1 cellular context compared by ENCODE assay signal in the genomic region with DNA sequence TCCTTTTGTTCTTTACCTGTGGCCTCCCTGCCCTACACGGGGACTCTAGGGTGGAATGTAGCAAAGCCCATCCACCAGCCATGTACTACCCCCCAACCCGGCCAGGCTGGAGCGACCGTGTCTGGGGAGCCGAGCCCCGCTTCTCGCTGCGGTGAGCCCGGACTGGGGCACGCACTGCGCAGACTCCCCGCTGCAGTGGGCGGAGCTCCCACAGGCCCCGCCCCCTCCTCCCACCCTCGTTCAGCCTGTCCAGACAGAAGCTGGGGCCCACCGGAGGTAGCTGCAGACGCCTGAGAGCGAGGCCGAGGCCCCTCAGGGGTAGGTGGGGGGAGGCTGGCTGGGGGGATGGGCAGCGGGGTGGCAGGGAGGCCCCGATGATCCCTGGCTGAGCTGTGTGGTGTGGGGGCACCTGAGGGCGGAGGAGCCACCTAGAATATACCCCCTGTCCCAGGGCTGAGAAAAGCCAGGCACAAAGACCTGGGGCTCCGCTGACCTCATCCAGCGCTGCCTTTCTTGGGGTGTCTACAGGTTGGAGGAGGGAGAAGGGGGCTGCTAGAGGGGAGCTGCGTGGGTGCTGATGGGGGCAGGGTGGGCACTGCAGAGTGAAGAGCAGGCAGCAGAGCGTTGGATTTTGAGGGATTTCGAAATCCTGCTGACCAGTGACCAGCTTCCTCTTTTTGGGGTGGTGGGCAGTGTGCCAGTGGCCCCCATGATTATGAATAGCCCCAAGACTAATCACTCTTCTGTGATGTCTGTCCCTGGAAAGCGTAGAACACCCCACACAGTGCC.
TF ChIP-seq lines count a peak whose summit lies in the region.

No MANE protein-coding gene starts in this region.

TF ChIP-seq in HEK293, 187 proteins besides CTCF, POLR2A, EP300 and RAD21 (continued from another document and continues in another):
- TF ChIP-seq, protein P1, sequence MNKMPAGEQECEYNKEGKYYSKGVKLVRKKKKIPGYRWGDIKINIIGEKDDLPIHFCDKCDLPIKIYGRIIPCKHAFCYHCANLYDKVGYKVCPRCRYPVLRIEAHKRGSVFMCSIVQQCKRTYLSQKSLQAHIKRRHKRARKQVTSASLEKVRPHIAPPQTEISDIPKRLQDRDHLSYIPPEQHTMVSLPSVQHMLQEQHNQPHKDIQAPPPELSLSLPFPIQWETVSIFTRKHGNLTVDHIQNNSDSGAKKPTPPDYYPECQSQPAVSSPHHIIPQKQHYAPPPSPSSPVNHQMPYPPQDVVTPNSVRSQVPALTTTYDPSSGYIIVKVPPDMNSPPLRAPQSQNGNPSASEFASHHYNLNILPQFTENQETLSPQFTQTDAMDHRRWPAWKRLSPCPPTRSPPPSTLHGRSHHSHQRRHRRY (tag by site-specific recombination; IDR thresholded peaks at IDR 0.05), result no peak
- TF ChIP-seq ZNF777 (tag by site-specific recombination; IDR thresholded peaks at IDR 0.05; ENCODE audit: borderline replicate concordance), result no peak
- peak; percentile 35 for TF ChIP-seq ZBTB8A (tag by site-specific recombination; IDR thresholded peaks at IDR 0.05)
- TF ChIP-seq, protein P2, sequence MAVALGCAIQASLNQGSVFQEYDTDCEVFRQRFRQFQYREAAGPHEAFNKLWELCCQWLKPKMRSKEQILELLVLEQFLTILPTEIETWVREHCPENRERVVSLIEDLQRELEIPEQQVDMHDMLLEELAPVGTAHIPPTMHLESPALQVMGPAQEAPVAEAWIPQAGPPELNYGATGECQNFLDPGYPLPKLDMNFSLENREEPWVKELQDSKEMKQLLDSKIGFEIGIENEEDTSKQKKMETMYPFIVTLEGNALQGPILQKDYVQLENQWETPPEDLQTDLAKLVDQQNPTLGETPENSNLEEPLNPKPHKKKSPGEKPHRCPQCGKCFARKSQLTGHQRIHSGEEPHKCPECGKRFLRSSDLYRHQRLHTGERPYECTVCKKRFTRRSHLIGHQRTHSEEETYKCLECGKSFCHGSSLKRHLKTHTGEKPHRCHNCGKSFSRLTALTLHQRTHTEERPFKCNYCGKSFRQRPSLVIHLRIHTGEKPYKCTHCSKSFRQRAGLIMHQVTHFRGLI (tag by site-specific recombination; IDR thresholded peaks at IDR 0.05), result no peak; the same call in 1 of the 2 replicates
- TF ChIP-seq, protein P3, sequence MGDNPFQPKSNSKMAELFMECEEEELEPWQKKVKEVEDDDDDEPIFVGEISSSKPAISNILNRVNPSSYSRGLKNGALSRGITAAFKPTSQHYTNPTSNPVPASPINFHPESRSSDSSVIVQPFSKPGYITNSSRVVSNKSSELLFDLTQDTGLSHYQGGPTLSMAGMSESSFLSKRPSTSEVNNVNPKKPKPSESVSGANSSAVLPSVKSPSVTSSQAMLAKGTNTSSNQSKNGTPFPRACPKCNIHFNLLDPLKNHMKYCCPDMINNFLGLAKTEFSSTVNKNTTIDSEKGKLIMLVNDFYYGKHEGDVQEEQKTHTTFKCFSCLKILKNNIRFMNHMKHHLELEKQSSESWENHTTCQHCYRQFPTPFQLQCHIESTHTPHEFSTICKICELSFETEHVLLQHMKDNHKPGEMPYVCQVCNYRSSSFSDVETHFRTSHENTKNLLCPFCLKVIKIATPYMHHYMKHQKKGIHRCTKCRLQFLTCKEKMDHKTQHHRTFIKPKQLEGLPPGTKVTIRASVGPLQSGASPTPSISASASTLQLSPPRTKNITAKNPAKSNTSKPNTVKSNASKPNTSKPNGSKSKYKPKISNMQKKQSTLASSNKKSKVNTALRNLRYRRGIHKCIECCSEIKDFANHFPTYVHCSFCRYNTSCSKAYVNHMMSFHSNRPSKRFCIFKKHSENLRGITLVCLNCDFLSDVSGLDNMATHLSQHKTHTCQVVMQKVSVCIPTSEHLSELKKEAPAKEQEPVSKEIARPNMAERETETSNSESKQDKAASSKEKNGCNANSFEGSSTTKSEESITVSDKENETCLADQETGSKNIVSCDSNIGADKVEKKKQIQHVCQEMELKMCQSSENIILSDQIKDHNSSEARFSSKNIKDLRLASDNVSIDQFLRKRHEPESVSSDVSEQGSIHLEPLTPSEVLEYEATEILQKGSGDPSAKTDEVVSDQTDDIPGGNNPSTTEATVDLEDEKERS (tag by site-specific recombination; IDR thresholded peaks at IDR 0.05), result no peak
- TF ChIP-seq, protein P4, sequence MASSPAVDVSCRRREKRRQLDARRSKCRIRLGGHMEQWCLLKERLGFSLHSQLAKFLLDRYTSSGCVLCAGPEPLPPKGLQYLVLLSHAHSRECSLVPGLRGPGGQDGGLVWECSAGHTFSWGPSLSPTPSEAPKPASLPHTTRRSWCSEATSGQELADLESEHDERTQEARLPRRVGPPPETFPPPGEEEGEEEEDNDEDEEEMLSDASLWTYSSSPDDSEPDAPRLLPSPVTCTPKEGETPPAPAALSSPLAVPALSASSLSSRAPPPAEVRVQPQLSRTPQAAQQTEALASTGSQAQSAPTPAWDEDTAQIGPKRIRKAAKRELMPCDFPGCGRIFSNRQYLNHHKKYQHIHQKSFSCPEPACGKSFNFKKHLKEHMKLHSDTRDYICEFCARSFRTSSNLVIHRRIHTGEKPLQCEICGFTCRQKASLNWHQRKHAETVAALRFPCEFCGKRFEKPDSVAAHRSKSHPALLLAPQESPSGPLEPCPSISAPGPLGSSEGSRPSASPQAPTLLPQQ (tag by site-specific recombination; IDR thresholded peaks at IDR 0.05), result peak; percentile 93
- TF ChIP-seq, protein P5, sequence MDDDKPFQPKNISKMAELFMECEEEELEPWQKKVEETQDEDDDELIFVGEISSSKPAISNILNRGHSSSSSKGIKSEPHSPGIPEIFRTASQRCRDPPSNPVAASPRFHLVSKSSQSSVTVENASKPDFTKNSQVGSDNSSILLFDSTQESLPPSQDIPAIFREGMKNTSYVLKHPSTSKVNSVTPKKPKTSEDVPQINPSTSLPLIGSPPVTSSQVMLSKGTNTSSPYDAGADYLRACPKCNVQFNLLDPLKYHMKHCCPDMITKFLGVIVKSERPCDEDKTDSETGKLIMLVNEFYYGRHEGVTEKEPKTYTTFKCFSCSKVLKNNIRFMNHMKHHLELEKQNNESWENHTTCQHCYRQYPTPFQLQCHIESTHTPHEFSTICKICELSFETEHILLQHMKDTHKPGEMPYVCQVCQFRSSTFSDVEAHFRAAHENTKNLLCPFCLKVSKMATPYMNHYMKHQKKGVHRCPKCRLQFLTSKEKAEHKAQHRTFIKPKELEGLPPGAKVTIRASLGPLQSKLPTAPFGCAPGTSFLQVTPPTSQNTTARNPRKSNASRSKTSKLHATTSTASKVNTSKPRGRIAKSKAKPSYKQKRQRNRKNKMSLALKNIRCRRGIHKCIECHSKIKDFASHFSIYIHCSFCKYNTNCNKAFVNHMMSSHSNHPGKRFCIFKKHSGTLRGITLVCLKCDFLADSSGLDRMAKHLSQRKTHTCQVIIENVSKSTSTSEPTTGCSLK (tag by site-specific recombination; IDR thresholded peaks at IDR 0.05), result no peak
- no peak for TF ChIP-seq ZNF266 (tag by site-specific recombination; IDR thresholded peaks at IDR 0.05; ENCODE audit: low read depth)
- TF ChIP-seq ZNF776 (tag by site-specific recombination; IDR thresholded peaks at IDR 0.05; ENCODE audit: borderline replicate concordance), result no peak
- no peak for TF ChIP-seq ZNF571 (tag by site-specific recombination; IDR thresholded peaks at IDR 0.05)
- no peak for TF ChIP-seq ZNF76 (tag by site-specific recombination; IDR thresholded peaks at IDR 0.05; ENCODE audit: borderline replicate concordance, low read depth)
- no peak for TF ChIP-seq SETDB1 (IDR thresholded peaks at IDR 0.05; ENCODE audit: insufficient read length, low read length)
- TF ChIP-seq, protein P6, sequence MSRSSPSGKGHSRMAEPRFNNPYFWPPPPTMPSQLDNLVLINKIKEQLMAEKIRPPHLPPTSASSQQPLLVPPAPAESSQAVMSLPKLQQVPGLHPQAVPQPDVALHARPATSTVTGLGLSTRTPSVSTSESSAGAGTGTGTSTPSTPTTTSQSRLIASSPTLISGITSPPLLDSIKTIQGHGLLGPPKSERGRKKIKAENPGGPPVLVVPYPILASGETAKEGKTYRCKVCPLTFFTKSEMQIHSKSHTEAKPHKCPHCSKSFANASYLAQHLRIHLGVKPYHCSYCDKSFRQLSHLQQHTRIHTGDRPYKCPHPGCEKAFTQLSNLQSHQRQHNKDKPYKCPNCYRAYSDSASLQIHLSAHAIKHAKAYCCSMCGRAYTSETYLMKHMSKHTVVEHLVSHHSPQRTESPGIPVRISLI (tag by site-specific recombination; IDR thresholded peaks at IDR 0.05), result no peak
- no peak for TF ChIP-seq ZNF221 (tag by site-specific recombination; IDR thresholded peaks at IDR 0.05; ENCODE audit: borderline replicate concordance)
- TF ChIP-seq BCL11B (tag by site-specific recombination; IDR thresholded peaks at IDR 0.05; ENCODE audit: low read depth), result no peak
- TF ChIP-seq, protein P7, sequence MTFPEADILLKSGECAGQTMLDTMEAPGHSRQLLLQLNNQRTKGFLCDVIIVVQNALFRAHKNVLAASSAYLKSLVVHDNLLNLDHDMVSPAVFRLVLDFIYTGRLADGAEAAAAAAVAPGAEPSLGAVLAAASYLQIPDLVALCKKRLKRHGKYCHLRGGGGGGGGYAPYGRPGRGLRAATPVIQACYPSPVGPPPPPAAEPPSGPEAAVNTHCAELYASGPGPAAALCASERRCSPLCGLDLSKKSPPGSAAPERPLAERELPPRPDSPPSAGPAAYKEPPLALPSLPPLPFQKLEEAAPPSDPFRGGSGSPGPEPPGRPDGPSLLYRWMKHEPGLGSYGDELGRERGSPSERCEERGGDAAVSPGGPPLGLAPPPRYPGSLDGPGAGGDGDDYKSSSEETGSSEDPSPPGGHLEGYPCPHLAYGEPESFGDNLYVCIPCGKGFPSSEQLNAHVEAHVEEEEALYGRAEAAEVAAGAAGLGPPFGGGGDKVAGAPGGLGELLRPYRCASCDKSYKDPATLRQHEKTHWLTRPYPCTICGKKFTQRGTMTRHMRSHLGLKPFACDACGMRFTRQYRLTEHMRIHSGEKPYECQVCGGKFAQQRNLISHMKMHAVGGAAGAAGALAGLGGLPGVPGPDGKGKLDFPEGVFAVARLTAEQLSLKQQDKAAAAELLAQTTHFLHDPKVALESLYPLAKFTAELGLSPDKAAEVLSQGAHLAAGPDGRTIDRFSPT (tag by site-specific recombination; IDR thresholded peaks at IDR 0.05), result peak; percentile 43; the same call in 1 of the 2 replicates
- TF ChIP-seq ZNF174 (tag by site-specific recombination; IDR thresholded peaks at IDR 0.05), result no peak
- no peak for TF ChIP-seq ZNF24 (tag by site-specific recombination; IDR thresholded peaks at IDR 0.05)
- no peak for TF ChIP-seq ZNF169 (tag by site-specific recombination; IDR thresholded peaks at IDR 0.05)
- TF ChIP-seq ZNF2 (tag by site-specific recombination; IDR thresholded peaks at IDR 0.05), result no peak
- TF ChIP-seq MZF1 (tag by site-specific recombination; IDR thresholded peaks at IDR 0.05; ENCODE audit: borderline replicate concordance), result no peak
- no peak for TF ChIP-seq ZSCAN23 (tag by site-specific recombination; IDR thresholded peaks at IDR 0.05)
- no peak for TF ChIP-seq MEIS1 (CRISPR knock-in tag; IDR thresholded peaks at IDR 0.05; ENCODE audit: borderline replicate concordance)
- no peak for TF ChIP-seq GFI1B (tag by site-specific recombination; IDR thresholded peaks at IDR 0.05)
- no peak for TF ChIP-seq ZNF626 (tag by site-specific recombination; IDR thresholded peaks at IDR 0.05)
- TF ChIP-seq ZNF239 (tag by site-specific recombination; IDR thresholded peaks at IDR 0.05), result no peak
- TF ChIP-seq ZBTB21 (tag by site-specific recombination; IDR thresholded peaks at IDR 0.05), result no peak; the same call in 1 of the 2 replicates
- TF ChIP-seq TRIM28 (IDR thresholded peaks at IDR 0.05; ENCODE audit: borderline replicate concordance, low read length), result no peak
- TF ChIP-seq, protein P8, sequence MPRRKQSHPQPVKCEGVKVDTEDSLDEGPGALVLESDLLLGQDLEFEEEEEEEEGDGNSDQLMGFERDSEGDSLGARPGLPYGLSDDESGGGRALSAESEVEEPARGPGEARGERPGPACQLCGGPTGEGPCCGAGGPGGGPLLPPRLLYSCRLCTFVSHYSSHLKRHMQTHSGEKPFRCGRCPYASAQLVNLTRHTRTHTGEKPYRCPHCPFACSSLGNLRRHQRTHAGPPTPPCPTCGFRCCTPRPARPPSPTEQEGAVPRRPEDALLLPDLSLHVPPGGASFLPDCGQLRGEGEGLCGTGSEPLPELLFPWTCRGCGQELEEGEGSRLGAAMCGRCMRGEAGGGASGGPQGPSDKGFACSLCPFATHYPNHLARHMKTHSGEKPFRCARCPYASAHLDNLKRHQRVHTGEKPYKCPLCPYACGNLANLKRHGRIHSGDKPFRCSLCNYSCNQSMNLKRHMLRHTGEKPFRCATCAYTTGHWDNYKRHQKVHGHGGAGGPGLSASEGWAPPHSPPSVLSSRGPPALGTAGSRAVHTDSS (tag by site-specific recombination; IDR thresholded peaks at IDR 0.05), result no peak
- TF ChIP-seq ZBTB20 (tag by site-specific recombination; IDR thresholded peaks at IDR 0.05), result no peak
- TF ChIP-seq SCRT2 (tag by site-specific recombination; IDR thresholded peaks at IDR 0.05), result peak; percentile 55
- peak; percentile 89 for TF ChIP-seq ZFHX2 (tag by site-specific recombination; conservative IDR thresholded peaks at IDR 0.05)
- TF ChIP-seq OVOL3 (tag by site-specific recombination; IDR thresholded peaks at IDR 0.05), result no peak
- no peak for TF ChIP-seq ZNF670 (tag by site-specific recombination; IDR thresholded peaks at IDR 0.05; ENCODE audit: low read depth)
- TF ChIP-seq, protein P9, sequence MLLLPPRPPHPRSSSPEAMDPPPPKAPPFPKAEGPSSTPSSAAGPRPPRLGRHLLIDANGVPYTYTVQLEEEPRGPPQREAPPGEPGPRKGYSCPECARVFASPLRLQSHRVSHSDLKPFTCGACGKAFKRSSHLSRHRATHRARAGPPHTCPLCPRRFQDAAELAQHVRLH (tag by site-specific recombination; IDR thresholded peaks at IDR 0.05), result 0 out of 2 replicates have a peak, but pooled peaks have one; percentile 19
- TF ChIP-seq ZNF654 (tag by site-specific recombination; IDR thresholded peaks at IDR 0.05; ENCODE audit: low read depth), result no peak
- TF ChIP-seq, protein P10, sequence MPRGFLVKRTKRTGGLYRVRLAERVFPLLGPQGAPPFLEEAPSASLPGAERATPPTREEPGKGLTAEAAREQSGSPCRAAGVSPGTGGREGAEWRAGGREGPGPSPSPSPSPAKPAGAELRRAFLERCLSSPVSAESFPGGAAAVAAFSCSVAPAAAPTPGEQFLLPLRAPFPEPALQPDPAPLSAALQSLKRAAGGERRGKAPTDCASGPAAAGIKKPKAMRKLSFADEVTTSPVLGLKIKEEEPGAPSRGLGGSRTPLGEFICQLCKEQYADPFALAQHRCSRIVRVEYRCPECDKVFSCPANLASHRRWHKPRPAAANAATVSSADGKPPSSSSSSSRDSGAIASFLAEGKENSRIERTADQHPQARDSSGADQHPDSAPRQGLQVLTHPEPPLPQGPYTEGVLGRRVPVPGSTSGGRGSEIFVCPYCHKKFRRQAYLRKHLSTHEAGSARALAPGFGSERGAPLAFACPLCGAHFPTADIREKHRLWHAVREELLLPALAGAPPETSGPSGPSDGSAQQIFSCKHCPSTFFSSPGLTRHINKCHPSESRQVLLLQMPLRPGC (tag by site-specific recombination; IDR thresholded peaks at IDR 0.05), result no peak
- TF ChIP-seq BCL11A (tag by site-specific recombination; IDR thresholded peaks at IDR 0.05; ENCODE audit: low read depth), result no peak
- peak; percentile 31; the same call in 1 of the 2 replicates for TF ChIP-seq KLF8 (tag by site-specific recombination; IDR thresholded peaks at IDR 0.05)
- 0 out of 2 replicates have a peak, but pooled peaks have one; percentile 30 for TF ChIP-seq GLIS1 (tag by site-specific recombination; IDR thresholded peaks at IDR 0.05)
- peak; percentile 82 for TF ChIP-seq ZFP69B (tag by site-specific recombination; IDR thresholded peaks at IDR 0.05)
- TF ChIP-seq ZNF610 (tag by site-specific recombination; IDR thresholded peaks at IDR 0.05; ENCODE audit: borderline replicate concordance), result no peak
